8 cellular contexts compared by ENCODE assay signal in genomic region chr10:22321831-22322662, GRCh38. TPM values are rescaled to one million over a fixed set of nuclear protein-coding genes. Genes with fewer than 3 reads are reported as not detected.
DNase-seq lines count a peak whose midpoint lies in the region; ATAC-seq and TF ChIP-seq lines count a peak whose summit lies in the region.

No MANE protein-coding gene starts in this region.

- H3K4me3 ChIP-seq in NB4 (ENCODE audit: low read depth, low read length) = peak overlapping the region; percentile 61
- peak overlapping the region; percentile 70 for H3K4me3 ChIP-seq in astrocyte of the spinal cord (ENCODE audit: low read depth, low read length)
- H3K4me3 ChIP-seq in smooth muscle cell = peak overlapping the region; percentile 72

- H3K4me1 Mint-ChIP-seq in immature natural killer cell = peaks cover 55 to 77% of the 10 kb centered on the region in 2 donors

- peaks cover 6% of the 10 kb centered on the region for H3F3A ChIP-seq in smooth muscle cell (ENCODE audit: low read depth)

- peak overlapping the region; percentile 48 for H3K9ac ChIP-seq in smooth muscle cell (ENCODE audit: low read depth)

- peaks cover 70% of the 10 kb centered on the region for H4K20me1 ChIP-seq in smooth muscle cell (ENCODE audit: low read depth)

- peaks cover 57% of the 10 kb centered on the region for H3K27me3 ChIP-seq in smooth muscle cell (ENCODE audit: low read depth)

- no peak for TF ChIP-seq POLR2A in NB4 (IDR thresholded peaks at IDR 0.05; ENCODE audit: extremely low read depth, insufficient read length)

- in situ Hi-C loops in astrocyte of the spinal cord (cut with HindIII; ENCODE audit: low sequenced_read_pairs) = no loop called here

- H3K9me3 ChIP-seq in smooth muscle cell (replicated peaks; ENCODE audit: low read depth) = no peaks in the 10 kb centered on the region

- peak overlapping the region; percentile 55 to 94 (median 80) for H3K27ac Mint-ChIP-seq in immature natural killer cell

- H3K27me3 Mint-ChIP-seq in immature natural killer cell (ENCODE audit: low read depth in 3 of 3) = peaks cover 30 to 44% (median 44%) of the 10 kb centered on the region in 3 donors

- DNase-seq in EH (ENCODE audit: low read depth) (peak; percentile 18), NB4 (ENCODE audit: low read depth) (peak; percentile 30), astrocyte of the spinal cord (ENCODE audit: low read depth, low spot score) (no peak), immature natural killer cell (no peak), smooth muscle cell (lab: John Stamatoyannopoulos, UW; ENCODE audit: unreplicated experiment) (no peak), NCI-H774 (lab: John Stamatoyannopoulos, UW) (no peak)

- peak overlapping the region; percentile 93 for H3K4me2 ChIP-seq in smooth muscle cell

- no peaks in the 10 kb centered on the region for H3K36me3 ChIP-seq in smooth muscle cell (ENCODE audit: low read depth)

- peaks cover 16% of the 10 kb centered on the region for H3K79me2 ChIP-seq in smooth muscle cell (ENCODE audit: low read depth)

- peak overlapping the region; percentile 86 to 92 (median 88) for H3K4me3 Mint-ChIP-seq in immature natural killer cell

- 2% methylated on average over 42 of the region's 82 CpGs for WGBS in smooth muscle cell (ENCODE audit: low lambda C conversion rate)

- no peak overlapping the region for H3K27ac ChIP-seq in smooth muscle cell (ENCODE audit: low read depth)

- H3K9me3 Mint-ChIP-seq in immature natural killer cell = peaks cover 0 to 2% (median 0%) of the 10 kb centered on the region in 6 donors

- no peak overlapping the region for H2AFZ ChIP-seq in smooth muscle cell (ENCODE audit: low read depth)

- H3K36me3 Mint-ChIP-seq in immature natural killer cell = no peaks in the 10 kb centered on the region

- H3K4me1 ChIP-seq in smooth muscle cell (ENCODE audit: low read depth) = peaks cover 38% of the 10 kb centered on the region

- ATAC-seq in GM18511 (IDR thresholded peaks at IDR 0.05; ENCODE audit: unreplicated experiment) = no peak
- ATAC-seq in HG03460 (IDR thresholded peaks at IDR 0.05; ENCODE audit: unreplicated experiment) = no peak

- TF ChIP-seq CTCF in NB4 (IDR thresholded peaks at IDR 0.05; ENCODE audit: low read depth, low read length) = no peak
- no peak for TF ChIP-seq CTCF in astrocyte of the spinal cord (IDR thresholded peaks at IDR 0.05; ENCODE audit: low read depth, low read length)
- no peak for TF ChIP-seq CTCF in smooth muscle cell (IDR thresholded peaks at IDR 0.05; ENCODE audit: borderline replicate concordance, insufficient read depth, poor library complexity, severe bottlenecking)

RNA-seq across cellular contexts. Expression of gene BMI1, which starts 1.1 kb away (rescaled TPM):
- polyA plus RNA-seq in immature natural killer cell (10 to 100 TPM; 23.4 to 52.9 (median 29.6) TPM), smooth muscle cell (10.4 and 11.4 TPM in 2 replicates)
- total RNA-seq in smooth muscle cell = 34.5 and 51.1 TPM in 2 replicates

RNA-seq across cellular contexts. Expression of gene COMMD3, which starts 5.9 kb away (rescaled TPM):
- 100 to 1,000 TPM in 1 of 3 donors, 10 to 100 TPM in 2; 80.5 to 112 (median 82.6) TPM for polyA plus RNA-seq in immature natural killer cell
- 44.3 and 99.0 TPM in 2 replicates for total RNA-seq in smooth muscle cell
- polyA plus RNA-seq in smooth muscle cell = 78.1 and 80.6 TPM in 2 replicates

RNA-seq across cellular contexts. Expression of gene SPAG6, which starts 23.2 kb away (rescaled TPM):
- polyA plus RNA-seq in immature natural killer cell (not detected), smooth muscle cell (0.61 TPM in 1 of 2 replicates, not detected in the other)
- total RNA-seq in smooth muscle cell = not detected in 2 replicates

Comparison
In these comparisons a context has a peak if more than half of its experiments do, and no peak if none do; other contexts are left out.
1. DNase-seq: peak in EH (single experiment) and NB4 (single experiment); none in astrocyte of the spinal cord (single experiment), immature natural killer cell (0 of 3), smooth muscle cell (single experiment) and NCI-H774 (single experiment).
2. Peak in every context shown above with its lines, with median percentiles within 50 percentile points of each other: H3K4me3 ChIP-seq.